26 cellular contexts compared by ENCODE assay signal in genomic region chr3:139476348-139476747, GRCh38. TPM values are rescaled to one million over a fixed set of nuclear protein-coding genes. Genes with fewer than 3 reads are reported as not detected.
DNase-seq lines count a peak whose midpoint lies in the region; ATAC-seq and TF ChIP-seq lines count a peak whose summit lies in the region.
"Had no signal": no experiment of that assay in that cellular context is flagged by ENCODE, and none has a peak within 500 bp of the region (broad histone marks: within the 10 kb centered on the region; RNA-seq: fewer than 3 reads in every experiment).

Gene RBP2 (minus strand): TSS chr3:139476516. CDS start chr3:139476459, 57 bp downstream.

- H3K36me3 Mint-ChIP-seq in nephron progenitor cell (ENCODE audit: low read depth): peaks cover 30% of the 10 kb centered on the region
- H3K36me3 Mint-ChIP-seq: CD8-positive, alpha-beta T cell had no signal

- H3K4me1 ChIP-seq in body of pancreas: peaks cover 30% of the 10 kb centered on the region

- no peak within 1 kb of the TSS for H3K4me3 Mint-ChIP-seq in nephron progenitor cell
- H3K4me3 Mint-ChIP-seq: B cell; CD8-positive, alpha-beta T cell had no signal

- peak within 1 kb of the TSS in 3 of 4 donors; percentile 73 to 80 (median 74) for H3K27ac ChIP-seq in body of pancreas
- H3K27ac ChIP-seq: SJCRH30 had no signal

- TF ChIP-seq POLR2A in body of pancreas (IDR thresholded peaks at IDR 0.05): no peak

- peaks cover 25% of the 10 kb centered on the region for H3K4me1 Mint-ChIP-seq in nephron progenitor cell
- H3K4me1 Mint-ChIP-seq: B cell had no signal

- WGBS in body of pancreas, 2 donors: 90 to 95% methylated on average over 4 of the region's 4 CpGs

- no peaks in the 10 kb centered on the region for H3K9me3 ChIP-seq in body of pancreas
- H3K9me3 ChIP-seq: SJCRH30 had no signal

- DNase-seq in body of pancreas: no peak
- DNase-seq in iPS-NIHi7 (ENCODE audit: extremely low spot score): peak; percentile 2
- no peak for DNase-seq in nephron progenitor cell
- DNase-seq in activated gamma-delta T cell (lab: John Stamatoyannopoulos, UW): no peak
- DNase-seq: CD8-positive, alpha-beta T cell; DMS79 treated with DMSO at 0.1 percent for 48 hours; GF-D8; KBM-7; MM.1S; NCI-H1417; NCI-H1694; NCI-H2029 treated with DMSO at 0.1 percent for 48 hours; NCI-H446 treated with DMSO at 0.1 percent for 48 hours; NCI-H526; NCI-H82; NK-92 treated with Interleukin-12 subunit alpha and Interleukin-12 subunit beta, amount 100 ng/mL, for 24 hours; PC-3; SJCRH30 had no signal

- ATAC-seq in body of pancreas: no peak
- no peak for ATAC-seq in HG02970 (IDR thresholded peaks at IDR 0.05; ENCODE audit: low FRiP score, unreplicated experiment)
- no peak for ATAC-seq in GM19463 (IDR thresholded peaks at IDR 0.05; ENCODE audit: unreplicated experiment)
- no peak for ATAC-seq in HG02678 (IDR thresholded peaks at IDR 0.05; ENCODE audit: unreplicated experiment)
- ATAC-seq: CD8-positive, alpha-beta T cell; PC-3; Right ventricle myocardium inferior; SK-N-SH treated with all-trans-retinoic acid at 6 μM for 48 hours had no signal

- TF ChIP-seq CTCF in body of pancreas (IDR thresholded peaks at IDR 0.05): no peak
- no peak for TF ChIP-seq CTCF in nephron progenitor cell (IDR thresholded peaks at IDR 0.05)

- peak within 1 kb of the TSS; percentile 12 for H3K27ac Mint-ChIP-seq in nephron progenitor cell
- H3K27ac Mint-ChIP-seq: B cell; CD8-positive, alpha-beta T cell had no signal

- intact Hi-C loops in body of pancreas (cut with DNase I): no loop called here

- no peaks in the 10 kb centered on the region for H3K27me3 ChIP-seq in body of pancreas
- H3K27me3 ChIP-seq: SJCRH30 had no signal

- peaks cover 4% of the 10 kb centered on the region for H3K9me3 Mint-ChIP-seq in nephron progenitor cell
- H3K9me3 Mint-ChIP-seq: CD8-positive, alpha-beta T cell had no signal

- no peak within 1 kb of the TSS for H3K4me3 ChIP-seq in body of pancreas
- H3K4me3 ChIP-seq: SJCRH30 had no signal

- H3K27me3 Mint-ChIP-seq in nephron progenitor cell (ENCODE audit: low read depth, poor library complexity): no peaks in the 10 kb centered on the region
- H3K27me3 Mint-ChIP-seq: B cell had no signal

- no peaks in the 10 kb centered on the region for H3K36me3 ChIP-seq in body of pancreas (replicated peaks in 1 of 2; ENCODE audit: insufficient read depth in 1 of 2, low read depth in 2 of 2)
- H3K36me3 ChIP-seq: SJCRH30 had no signal

RNA-seq across cellular contexts. Expression of gene RBP2, which starts in this region (rescaled TPM):
- total RNA-seq in body of pancreas: not detected
- total RNA-seq: A673; B cell; CD8-positive, alpha-beta T cell; PC-3; Right ventricle myocardium inferior; RPMI7951; SJCRH30 had no signal
